Comparison of ENCODE assay signal across 1 cellular context in genomic region chrX:130419263-130419662, GRCh38.
TF ChIP-seq lines count a peak whose summit lies in the region.

No MANE protein-coding gene starts in this region.

TF ChIP-seq in H1, 55 proteins besides CTCF, POLR2A, EP300 and RAD21 (continued from another document):
- TF ChIP-seq CHD7 (IDR thresholded peaks at IDR 0.05; ENCODE audit: insufficient replicate concordance, low read length) (no peak), CBX5 (IDR thresholded peaks at IDR 0.05; ENCODE audit: low read depth, low read length) (no peak), E2F6 (IDR thresholded peaks at IDR 0.05) (no peak), CHD2 (IDR thresholded peaks at IDR 0.05; ENCODE audit: low read length) (no peak), SP1 (IDR thresholded peaks at IDR 0.05; ENCODE audit: low read depth, low read length) (no peak), TAF7 (optimal IDR thresholded peaks at IDR 0.05; ENCODE audit: borderline replicate concordance, low read depth, low read length) (no peak), CTBP2 (IDR thresholded peaks at IDR 0.05; ENCODE audit: borderline replicate concordance, insufficient read depth, insufficient read length, low read length) (no peak), KDM5A (IDR thresholded peaks at IDR 0.05; ENCODE audit: low read length) (no peak), ATF3 (IDR thresholded peaks at IDR 0.05; ENCODE audit: insufficient read depth, low read depth, low read length) (no peak), FOSL1 (IDR thresholded peaks at IDR 0.05; ENCODE audit: insufficient read depth, low read depth, low read length) (no peak), CREB1 (IDR thresholded peaks at IDR 0.05) (no peak), ATF2 (IDR thresholded peaks at IDR 0.05; ENCODE audit: low read length) (no peak), EGR1 (IDR thresholded peaks at IDR 0.05; ENCODE audit: borderline replicate concordance, low read depth, low read length) (no peak)
